In the genomic region with DNA sequence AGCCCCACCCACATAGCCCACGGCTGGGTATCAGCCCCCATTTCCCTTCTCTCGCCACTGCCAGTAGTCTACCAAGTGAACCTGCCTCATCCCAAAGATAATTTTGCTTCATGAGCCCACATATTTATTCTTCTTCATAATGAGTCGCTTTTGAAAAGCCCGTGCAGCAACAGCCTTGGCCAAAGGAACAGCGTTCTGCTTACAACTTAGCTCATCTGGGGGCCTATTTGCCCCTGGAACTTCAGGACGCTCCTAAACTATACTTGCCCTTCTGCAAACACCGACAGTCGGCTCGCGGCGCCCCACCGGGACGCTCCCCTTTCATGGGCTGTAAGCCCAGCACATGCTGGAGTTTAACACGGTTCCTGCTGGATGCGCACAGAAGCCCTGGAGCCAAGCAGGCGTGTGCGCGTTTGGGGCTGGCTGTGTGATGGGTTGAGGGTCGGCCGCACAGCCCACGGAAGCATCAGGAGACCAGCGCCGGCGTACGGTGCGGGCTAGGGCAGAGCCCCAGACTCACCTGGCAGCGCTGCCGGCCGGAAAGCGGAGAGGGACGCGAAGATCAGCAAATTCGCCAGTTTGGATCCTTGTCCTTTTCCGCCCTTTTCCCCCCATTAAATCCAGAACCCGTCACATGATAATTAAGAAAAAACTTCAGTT, we compare ENCODE assay signal across 8 cellular contexts. TPM values are rescaled to one million over a fixed set of nuclear protein-coding genes. Genes with fewer than 3 reads are reported as not detected.
DNase-seq lines count a peak whose midpoint lies in the region; ATAC-seq and TF ChIP-seq lines count a peak whose summit lies in the region.

No MANE protein-coding gene starts in this region.

- TF ChIP-seq CTCF in mammary epithelial cell (conservative IDR thresholded peaks at IDR 0.05 in 1 of 2, IDR thresholded peaks at IDR 0.05 in 1 of 2; ENCODE audit: extremely low read depth in 1 of 2, insufficient read depth in 1 of 2, low read depth in 1 of 2, low read length in 2 of 2) = no peak
- TF ChIP-seq CTCF in liver (IDR thresholded peaks at IDR 0.05; ENCODE audit: low read depth, low read length, missing input control) = no peak

- peak overlapping the region; percentile 91 for H3K4me3 ChIP-seq in Jurkat, Clone E6-1 (ENCODE audit: low read length)
- H3K4me3 ChIP-seq in mammary epithelial cell (replicated peaks in 1 of 3; ENCODE audit: insufficient read depth in 1 of 3, low read depth in 2 of 3, low read length in 3 of 3) (peak overlapping the region; percentile 69 to 97 (median 96)), liver (ENCODE audit: low read depth in 1 of 3, low read length in 3 of 3) (peak overlapping the region; percentile 64 to 96 (median 88))

- H4K20me1 ChIP-seq in mammary epithelial cell (ENCODE audit: insufficient read depth, low read length) = no peaks in the 10 kb centered on the region

- BruUV-seq in mammary epithelial cell (replicated peaks; lab: Mats Ljungman, UMichigan) = TSS peak; percentile 74

- H3K9me3 ChIP-seq in mammary epithelial cell (replicated peaks; ENCODE audit: insufficient read depth, low read length) (no peaks in the 10 kb centered on the region), liver (ENCODE audit: control insufficient read depth in 4 of 4, low read length in 3 of 4) (no peaks in the 10 kb centered on the region)

- 2% methylated on average over 13 of the region's 35 CpGs for WGBS in mammary epithelial cell (ENCODE audit: low coverage, missing lambda C conversion rate)
- under 1% methylated on average over 35 of the region's 35 CpGs for WGBS in liver

- H3K36me3 ChIP-seq in mammary epithelial cell (ENCODE audit: insufficient read depth, low read length) (peaks cover 4% of the 10 kb centered on the region), liver (ENCODE audit: control insufficient read depth in 4 of 4, insufficient read depth in 3 of 4, low read depth in 1 of 4, low read length in 3 of 4) (no peaks in the 10 kb centered on the region)

- ATAC-seq in GM21825 (IDR thresholded peaks at IDR 0.05; ENCODE audit: unreplicated experiment) = peak; percentile 21

- dilution Hi-C loops in mammary epithelial cell (cut with HindIII; ENCODE audit: low sequenced_read_pairs) = no loop called here

- H3K27ac ChIP-seq in mammary epithelial cell (ENCODE audit: insufficient read depth, low read depth, low read length) = peak overlapping the region; percentile 83
- peak overlapping the region; percentile 70 to 92 for H3K27ac ChIP-seq in liver (ENCODE audit: low read depth in 1 of 2, low read length in 2 of 2)
- H3K27ac ChIP-seq in temporal lobe (ENCODE audit: low read depth, low read length) = peak overlapping the region; percentile 91

- H3K27me3 ChIP-seq in mammary epithelial cell (ENCODE audit: insufficient read depth, low read length) (no peaks in the 10 kb centered on the region), liver (ENCODE audit: control insufficient read depth in 4 of 4, insufficient read depth in 4 of 4, low read length in 3 of 4) (no peaks in the 10 kb centered on the region)

- peak overlapping the region; percentile 98 for H2AFZ ChIP-seq in mammary epithelial cell (ENCODE audit: low read depth, low read length)

- H3K9ac ChIP-seq in mammary epithelial cell (ENCODE audit: insufficient read depth, low read length) (peak overlapping the region; percentile 87), liver (ENCODE audit: low read depth in 1 of 2, low read length in 2 of 2) (peak overlapping the region; percentile 67 to 77)

- DNase-seq in NCI-H187 (lab: John Stamatoyannopoulos, UW) (peak; percentile 43 to 82), NCI-H187 treated with DMSO at 0.1 percent for 48 hours (lab: John Stamatoyannopoulos, UW) (no peak), mammary epithelial cell (no peak), T1000 (lab: John Stamatoyannopoulos, UW) (no peak)
- no peak for DNase-seq in Jurkat, Clone E6-1 (ENCODE audit: low read depth, low spot score)

- CTCF ChIA-PET in mammary epithelial cell (lab: Charles Lee; ENCODE audit: low non-redundant PET) = interaction anchor here (0.6 kb wide), 1 partner anchor 45 kb away, joined by 6 read pairs; no protein-coding TSS in a partner anchor

- H3K4me1 ChIP-seq in mammary epithelial cell (ENCODE audit: insufficient read depth, low read length) = peaks cover 17% of the 10 kb centered on the region
- H3K4me1 ChIP-seq in liver (ENCODE audit: control insufficient read depth in 4 of 4, insufficient read depth in 4 of 4, low read length in 3 of 4) = peaks cover 2 to 35% (median 21%) of the 10 kb centered on the region in 4 donors

- H3K79me2 ChIP-seq in mammary epithelial cell (ENCODE audit: insufficient read depth, low read length) = peaks cover 81% of the 10 kb centered on the region

- intact Hi-C loops in mammary epithelial cell (cut with micrococcal nuclease) = loop anchor here (1.0 to 2.0 kb wide), 4 partner anchors 37 to 139 kb away; no protein-coding TSS in a partner anchor

- in situ Hi-C loops in mammary epithelial cell (cut with MboI; ENCODE audit: low sequenced_read_pairs in 2 of 2) = loop anchor here in 1 of 2 donors (10.0 kb wide), 1 partner anchor 63 kb away; no protein-coding TSS in a partner anchor

- peak overlapping the region; percentile 95 for H3K4me2 ChIP-seq in mammary epithelial cell (ENCODE audit: insufficient read depth, low read depth, low read length)

- TF ChIP-seq RAD21 in liver (IDR thresholded peaks at IDR 0.05) = no peak

TF ChIP-seq in liver, 16 proteins besides CTCF, POLR2A, EP300 and RAD21:
- TF ChIP-seq NR2F2 (IDR thresholded peaks at IDR 0.05) = no peak
- no peak for TF ChIP-seq SP1 (IDR thresholded peaks at IDR 0.05)
- no peak for TF ChIP-seq FOXA1 (IDR thresholded peaks at IDR 0.05)

RNA-seq across cellular contexts. Expression of gene TMEM60, which starts 0.4 kb away (rescaled TPM):
- polyA plus RNA-seq in Jurkat, Clone E6-1 (2012; ENCODE audit: insufficient read depth, insufficient read length) = 25.6 TPM
- total RNA-seq in mammary epithelial cell = 10 to 100 TPM in 1 of 2 donors, 1 to 10 TPM in 1; 9.5 to 12.8 TPM
- 18.6 TPM for polyA plus RNA-seq in mammary epithelial cell
- 3.4 TPM for polyA minus RNA-seq in mammary epithelial cell
- 1 to 10 TPM; 4.9 to 9.9 TPM for total RNA-seq in liver
- polyA plus RNA-seq in liver = 10 to 100 TPM in 1 of 2 donors, 1 to 10 TPM in 1; 9.7 to 16.7 TPM
- 8.9 TPM for total RNA-seq in temporal lobe

RNA-seq across cellular contexts. Expression of gene PHTF2, which starts 0.7 kb away (rescaled TPM):
- 11.3 TPM for polyA plus RNA-seq in Jurkat, Clone E6-1 (2012; ENCODE audit: insufficient read depth, insufficient read length)
- 10 to 100 TPM; 19.8 to 26.4 TPM for total RNA-seq in mammary epithelial cell
- 15.2 TPM for polyA plus RNA-seq in mammary epithelial cell
- 21.5 TPM for polyA minus RNA-seq in mammary epithelial cell
- total RNA-seq in liver = 1 to 10 TPM; 6.2 to 7.3 TPM
- 1 to 10 TPM; 2.2 to 3.1 TPM for polyA plus RNA-seq in liver
- total RNA-seq in temporal lobe = 37.6 TPM

Comparison
In these comparisons a context has a peak if more than half of its experiments do, and no peak if none do; other contexts are left out.
1. DNase-seq: peak in NCI-H187 (2 of 2); none in NCI-H187 treated with DMSO at 0.1 percent for 48 hours (single experiment), Jurkat, Clone E6-1 (single experiment), mammary epithelial cell (single experiment) and T1000 (single experiment).
2. Peak in every context shown above with its lines, with median percentiles within 50 percentile points of each other: H3K4me3 ChIP-seq and H3K27ac ChIP-seq.